ENCODE assay signal across 18 cellular contexts in genomic region chr1:93172778-93173177, GRCh38. TPM values are rescaled to one million over a fixed set of nuclear protein-coding genes. Genes with fewer than 3 reads are reported as not detected.
DNase-seq lines count a peak whose midpoint lies in the region; ATAC-seq and TF ChIP-seq lines count a peak whose summit lies in the region.
"Had no signal": no experiment of that assay in that cellular context is flagged by ENCODE, and none has a peak within 500 bp of the region (broad histone marks: within the 10 kb centered on the region; RNA-seq: fewer than 3 reads in every experiment).

No MANE protein-coding gene starts in this region.

- H3K4me1 Mint-ChIP-seq in stimulated activated naive B cell treated with anti-CD40 and anti-IgM and Interleukin-4, amounts not matched to agents 10 μg/mL and 1 μg/mL and 100 μg/mL, for 72 hours = peaks cover 36 to 75% of the 10 kb centered on the region in 2 donors

- H3K9me3 ChIP-seq in cardiac muscle cell (ENCODE audit: low read depth) (no peaks in the 10 kb centered on the region), mucosa of descending colon (no peaks in the 10 kb centered on the region)
- H3K9me3 ChIP-seq: suprapubic skin had no signal

- no peaks in the 10 kb centered on the region for H3K27me3 ChIP-seq in cardiac muscle cell
- H3K27me3 ChIP-seq: suprapubic skin had no signal

- TF ChIP-seq CTCF in cardiac muscle cell (IDR thresholded peaks at IDR 0.05; ENCODE audit: low read depth, low read length) (no peak), fibroblast of the aortic adventitia (IDR thresholded peaks at IDR 0.05; ENCODE audit: insufficient read depth, low read length) (no peak), mucosa of descending colon (IDR thresholded peaks at IDR 0.05) (no peak)

- intact Hi-C loops in left cardiac atrium (cut with DNase I) (loop anchor here in 1 of 2 donors (10.0 kb wide), 1 partner anchor 88 kb away; no protein-coding TSS in a partner anchor), mucosa of descending colon (cut with DNase I, micrococcal nuclease) (no loop called here)

- H3K27ac Mint-ChIP-seq in stimulated activated naive B cell treated with anti-CD40 and anti-IgM and Interleukin-4, amounts not matched to agents 10 μg/mL and 1 μg/mL and 100 μg/mL, for 72 hours = no peak overlapping the region

- peak; percentile 28 to 61 for DNase-seq in cardiac muscle cell (ENCODE audit: low read depth in 1 of 2, low spot score in 1 of 2)
- no peak for DNase-seq in left cardiac atrium
- DNase-seq in fibroblast of the aortic adventitia (ENCODE audit: low read depth) = peak; percentile 55
- no peak for DNase-seq in stimulated activated naive B cell treated with anti-CD40 and anti-IgM and Interleukin-4, amounts not matched to agents 10 μg/mL and 1 μg/mL and 100 μg/mL, for 72 hours
- DNase-seq in mucosa of descending colon = no peak
- no peak for DNase-seq in NCI-H1105 treated with DMSO at 0.1 percent for 48 hours (lab: John Stamatoyannopoulos, UW)
- no peak for DNase-seq in stimulated activated naive CD4-positive, alpha-beta T cell (lab: John Stamatoyannopoulos, UW)
- DNase-seq: activated gamma-delta T cell, glutamatergic neuron, NCI-H2081, NCI-H69, retina, WERI-Rb-1 had no signal

- peaks cover 48 to 61% of the 10 kb centered on the region in 2 donors for H3K36me3 Mint-ChIP-seq in stimulated activated naive B cell treated with anti-CD40 and anti-IgM and Interleukin-4, amounts not matched to agents 10 μg/mL and 1 μg/mL and 100 μg/mL, for 72 hours

- peaks cover 5 to 10% of the 10 kb centered on the region in 2 donors for H3K9me3 Mint-ChIP-seq in stimulated activated naive B cell treated with anti-CD40 and anti-IgM and Interleukin-4, amounts not matched to agents 10 μg/mL and 1 μg/mL and 100 μg/mL, for 72 hours

- H3K4me1 ChIP-seq in cardiac muscle cell (ENCODE audit: low read depth) (peaks cover 2% of the 10 kb centered on the region), mucosa of descending colon (ENCODE audit: low read depth) (peaks cover 7% of the 10 kb centered on the region)

- peak overlapping the region; percentile 17 for H3K27ac ChIP-seq in cardiac muscle cell
- H3K27ac ChIP-seq: epithelial cell of prostate, suprapubic skin, WERI-Rb-1 had no signal

- H3K36me3 ChIP-seq in cardiac muscle cell (no peaks in the 10 kb centered on the region), mucosa of descending colon (ENCODE audit: low read depth) (peaks cover 6% of the 10 kb centered on the region)
- H3K36me3 ChIP-seq: WERI-Rb-1 had no signal

- ATAC-seq in left cardiac atrium = no peak
- peak; percentile 81 for ATAC-seq in SK-N-SH treated with all-trans-retinoic acid at 6 μM for 48 hours
- ATAC-seq in stimulated activated naive B cell treated with anti-CD40 and anti-IgM and Interleukin-4, amounts not matched to agents 10 μg/mL and 1 μg/mL and 100 μg/mL, for 72 hours (replicated peaks) = no peak
- no peak for ATAC-seq in mucosa of descending colon
- ATAC-seq: HCT116 had no signal

- H3K4me3 ChIP-seq in cardiac muscle cell (no peak overlapping the region), fibroblast of the aortic adventitia (ENCODE audit: low read depth, low read length) (no peak overlapping the region), mucosa of descending colon (no peak overlapping the region)
- H3K4me3 ChIP-seq: lung, suprapubic skin had no signal

- H3K27me3 Mint-ChIP-seq in stimulated activated naive B cell treated with anti-CD40 and anti-IgM and Interleukin-4, amounts not matched to agents 10 μg/mL and 1 μg/mL and 100 μg/mL, for 72 hours = no peaks in the 10 kb centered on the region

- H3K4me3 Mint-ChIP-seq in stimulated activated naive B cell treated with anti-CD40 and anti-IgM and Interleukin-4, amounts not matched to agents 10 μg/mL and 1 μg/mL and 100 μg/mL, for 72 hours = peak overlapping the region; percentile 2 to 39

TF ChIP-seq in SK-N-SH treated with all-trans-retinoic acid at 6 μM for 48 hours, 23 proteins besides CTCF, POLR2A, EP300 and RAD21 (continues in another document):
- TF ChIP-seq OSR1 (CRISPR knock-in tag; IDR thresholded peaks at IDR 0.05) = no peak
- no peak for TF ChIP-seq CSDC2 (CRISPR knock-in tag; IDR thresholded peaks at IDR 0.05)
- no peak for TF ChIP-seq TOX (CRISPR knock-in tag; IDR thresholded peaks at IDR 0.05; ENCODE audit: borderline replicate concordance)
- no peak for TF ChIP-seq ZC3H10 (CRISPR knock-in tag; IDR thresholded peaks at IDR 0.05)
- TF ChIP-seq TSHZ2 (CRISPR knock-in tag; IDR thresholded peaks at IDR 0.05) = no peak
- TF ChIP-seq ARNTL (CRISPR knock-in tag; IDR thresholded peaks at IDR 0.05; ENCODE audit: borderline replicate concordance, low read depth) = no peak
- peak; percentile 96 for TF ChIP-seq ISL1 (CRISPR knock-in tag; IDR thresholded peaks at IDR 0.05)
- no peak for TF ChIP-seq ZFP30 (CRISPR knock-in tag; IDR thresholded peaks at IDR 0.05)
- TF ChIP-seq ZNF70 (CRISPR knock-in tag; IDR thresholded peaks at IDR 0.05) = no peak
- no peak for TF ChIP-seq BACH2 (CRISPR knock-in tag; IDR thresholded peaks at IDR 0.05; ENCODE audit: borderline replicate concordance)
- TF ChIP-seq, protein P1, sequence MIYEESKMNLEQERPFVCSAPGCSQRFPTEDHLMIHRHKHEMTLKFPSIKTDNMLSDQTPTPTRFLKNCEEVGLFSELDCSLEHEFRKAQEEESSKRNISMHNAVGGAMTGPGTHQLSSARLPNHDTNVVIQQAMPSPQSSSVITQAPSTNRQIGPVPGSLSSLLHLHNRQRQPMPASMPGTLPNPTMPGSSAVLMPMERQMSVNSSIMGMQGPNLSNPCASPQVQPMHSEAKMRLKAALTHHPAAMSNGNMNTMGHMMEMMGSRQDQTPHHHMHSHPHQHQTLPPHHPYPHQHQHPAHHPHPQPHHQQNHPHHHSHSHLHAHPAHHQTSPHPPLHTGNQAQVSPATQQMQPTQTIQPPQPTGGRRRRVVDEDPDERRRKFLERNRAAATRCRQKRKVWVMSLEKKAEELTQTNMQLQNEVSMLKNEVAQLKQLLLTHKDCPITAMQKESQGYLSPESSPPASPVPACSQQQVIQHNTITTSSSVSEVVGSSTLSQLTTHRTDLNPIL (CRISPR knock-in tag; IDR thresholded peaks at IDR 0.05; ENCODE audit: low read depth) = peak; percentile 60; the same call in 1 of the 2 replicates
- no peak for TF ChIP-seq ZFP3 (CRISPR knock-in tag; IDR thresholded peaks at IDR 0.05)
- no peak; the same call in 1 of the 2 replicates for TF ChIP-seq ZNF8 (CRISPR knock-in tag; IDR thresholded peaks at IDR 0.05)
- peak; percentile 75; the same call in 1 of the 2 replicates for TF ChIP-seq GLIS3 (CRISPR knock-in tag; IDR thresholded peaks at IDR 0.05)
- TF ChIP-seq, protein P2, sequence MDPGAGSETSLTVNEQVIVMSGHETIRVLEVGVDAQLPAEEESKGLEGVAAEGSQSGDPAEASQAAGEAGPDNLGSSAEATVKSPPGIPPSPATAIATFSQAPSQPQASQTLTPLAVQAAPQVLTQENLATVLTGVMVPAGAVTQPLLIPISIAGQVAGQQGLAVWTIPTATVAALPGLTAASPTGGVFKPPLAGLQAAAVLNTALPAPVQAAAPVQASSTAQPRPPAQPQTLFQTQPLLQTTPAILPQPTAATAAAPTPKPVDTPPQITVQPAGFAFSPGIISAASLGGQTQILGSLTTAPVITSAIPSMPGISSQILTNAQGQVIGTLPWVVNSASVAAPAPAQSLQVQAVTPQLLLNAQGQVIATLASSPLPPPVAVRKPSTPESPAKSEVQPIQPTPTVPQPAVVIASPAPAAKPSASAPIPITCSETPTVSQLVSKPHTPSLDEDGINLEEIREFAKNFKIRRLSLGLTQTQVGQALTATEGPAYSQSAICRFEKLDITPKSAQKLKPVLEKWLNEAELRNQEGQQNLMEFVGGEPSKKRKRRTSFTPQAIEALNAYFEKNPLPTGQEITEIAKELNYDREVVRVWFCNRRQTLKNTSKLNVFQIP (CRISPR knock-in tag; IDR thresholded peaks at IDR 0.05; ENCODE audit: borderline replicate concordance, low read depth) = no peak

RNA-seq across cellular contexts. Expression of gene TMED5, which starts 7.4 kb away (rescaled TPM):
- total RNA-seq in cardiac muscle cell (15.5 and 20.8 TPM in 2 replicates), left cardiac atrium (10 to 100 TPM; 54.5 to 81.9 TPM), fibroblast of the aortic adventitia (ENCODE audit: low replicate concordance) (38.2 and 60.6 TPM in 2 replicates), mucosa of descending colon (10 to 100 TPM; 45.1 to 47.6 (median 45.7) TPM)
- polyA plus RNA-seq in cardiac muscle cell = 26.5 and 27.9 TPM in 2 replicates

RNA-seq across cellular contexts. Expression of gene CCDC18, which starts 7.7 kb away (rescaled TPM):
- 5.2 and 11.6 TPM in 2 replicates for total RNA-seq in cardiac muscle cell
- 10.2 and 10.9 TPM in 2 replicates for polyA plus RNA-seq in cardiac muscle cell
- total RNA-seq in left cardiac atrium = 1 to 10 TPM; 3.1 to 3.7 TPM
- total RNA-seq in fibroblast of the aortic adventitia (ENCODE audit: low replicate concordance) = 11.2 and 16.0 TPM in 2 replicates
- 1 to 10 TPM; 2.7 to 7.7 (median 3.2) TPM for total RNA-seq in mucosa of descending colon

Comparison
In these comparisons a context has a peak if more than half of its experiments do, and no peak if none do; other contexts are left out.
1. DNase-seq: peak in cardiac muscle cell (2 of 2) and fibroblast of the aortic adventitia (single experiment); none in left cardiac atrium (single experiment), stimulated activated naive B cell treated with anti-CD40 and anti-IgM and Interleukin-4, amounts not matched to agents 10 μg/mL and 1 μg/mL and 100 μg/mL, for 72 hours (single experiment), mucosa of descending colon (0 of 3), NCI-H1105 treated with DMSO at 0.1 percent for 48 hours (single experiment) and stimulated activated naive CD4-positive, alpha-beta T cell (0 of 6).